In genomic region chr18:79469751-79470150, GRCh38 we compare ENCODE assay signal across 23 cellular contexts.
"Had no signal": no experiment of that assay in that cellular context is flagged by ENCODE, and none has a peak within 500 bp of the region (broad histone marks: within the 10 kb centered on the region; RNA-seq: fewer than 3 reads in every experiment).

No MANE protein-coding gene starts in this region.

- DNase-seq: activated CD4-positive, alpha-beta memory T cell treated with anti-CD3 and anti-CD28 coated beads for 36 hours; activated CD4-positive, alpha-beta T cell treated with anti-CD3 and anti-CD28 coated beads, Interleukin-2, amount 10 ng/mL, durations not matched to agents 24 days and 14 days; activated CD4-positive, CD25-positive, alpha-beta regulatory T cell treated with anti-CD3 and anti-CD28 coated beads, Interleukin-2, amount 50 U/mL, for 72 hours; activated CD8-positive, alpha-beta memory T cell treated with anti-CD3 and anti-CD28 coated beads for 24 hours; activated T-cell treated with anti-CD3 and anti-CD28 coated beads, Interleukin-2, amount 50 U/mL, for 48 hours; brain microvascular endothelial cell; Karpas-422; MM.1S; NCI-H1105; NCI-H1436; NCI-H1694 treated with DMSO at 0.1 percent for 48 hours; NCI-H2029 treated with DMSO at 0.1 percent for 48 hours; NCI-H510A treated with DMSO at 0.1 percent for 48 hours; NCI-H69; NK-92 treated with Interleukin-12 subunit alpha and Interleukin-12 subunit beta, amount 100 ng/mL, for 24 hours; PC-3; SHP77; SW 1271 had no signal

- H3K27ac Mint-ChIP-seq: activated CD4-positive, alpha-beta memory T cell treated with anti-CD3 and anti-CD28 coated beads for 36 hours; activated CD4-positive, alpha-beta T cell treated with anti-CD3 and anti-CD28 coated beads, Interleukin-2, amount 10 ng/mL, durations not matched to agents 24 days and 14 days; activated naive CD4-positive, alpha-beta T cell treated with anti-CD3 and anti-CD28 coated beads, Interleukin-2, amount 50 U/mL, for 24 hours; WTC11 had no signal

- H3K36me3 ChIP-seq: brain microvascular endothelial cell, cardiac muscle cell, SJSA1 had no signal

- H3K27me3 ChIP-seq: brain microvascular endothelial cell, cardiac muscle cell, SJSA1 had no signal

- H3K4me3 ChIP-seq: cardiac muscle cell, K562, SJSA1 had no signal

- H3K9me3 ChIP-seq: SJSA1 had no signal

- ATAC-seq: K562, PC-3, WTC11 had no signal

- H3K27me3 Mint-ChIP-seq: activated CD4-positive, alpha-beta memory T cell treated with anti-CD3 and anti-CD28 coated beads for 36 hours; activated CD4-positive, alpha-beta T cell treated with anti-CD3 and anti-CD28 coated beads, Interleukin-2, amount 10 ng/mL, durations not matched to agents 24 days and 14 days; activated naive CD4-positive, alpha-beta T cell treated with anti-CD3 and anti-CD28 coated beads, Interleukin-2, amount 50 U/mL, for 24 hours had no signal

- H3K9me3 Mint-ChIP-seq: activated CD4-positive, alpha-beta T cell treated with anti-CD3 and anti-CD28 coated beads, Interleukin-2, amount 10 ng/mL, durations not matched to agents 24 days and 14 days; activated naive CD4-positive, alpha-beta T cell treated with anti-CD3 and anti-CD28 coated beads, Interleukin-2, amount 50 U/mL, for 24 hours; WTC11 had no signal

- H3K4me3 Mint-ChIP-seq: activated CD4-positive, alpha-beta memory T cell treated with anti-CD3 and anti-CD28 coated beads for 36 hours; activated CD4-positive, alpha-beta T cell treated with anti-CD3 and anti-CD28 coated beads, Interleukin-2, amount 10 ng/mL, durations not matched to agents 24 days and 14 days; activated naive CD4-positive, alpha-beta T cell treated with anti-CD3 and anti-CD28 coated beads, Interleukin-2, amount 50 U/mL, for 24 hours; WTC11 had no signal

- H3K27ac ChIP-seq: brain microvascular endothelial cell, cardiac muscle cell, SJSA1 had no signal
